ENCODE assay signal across 17 cellular contexts in the genomic region with DNA sequence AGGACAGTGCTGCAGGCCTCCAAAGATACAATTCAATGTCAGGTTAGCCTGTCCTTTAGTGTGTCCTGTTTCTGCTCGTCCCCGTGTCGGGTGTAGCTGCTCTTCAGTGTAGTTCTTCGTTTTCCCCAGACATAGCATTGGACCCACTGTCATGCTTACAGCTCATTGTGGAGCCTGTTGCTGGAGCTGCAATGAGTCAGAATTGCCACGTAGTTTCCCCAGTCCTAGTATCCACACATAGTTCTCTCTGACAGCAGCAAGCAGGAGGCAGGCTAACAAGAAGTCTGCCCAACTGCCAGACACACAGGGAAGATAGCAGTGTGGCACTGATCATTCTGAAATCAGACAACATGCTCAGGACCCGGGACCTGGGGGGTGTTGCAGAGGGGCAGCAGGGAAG. TPM values are rescaled to one million over a fixed set of nuclear protein-coding genes. Genes with fewer than 3 reads are reported as not detected.
DNase-seq lines count a peak whose midpoint lies in the region; ATAC-seq, FAIRE-seq and TF ChIP-seq lines count a peak whose summit lies in the region.
"Had no signal": no experiment of that assay in that cellular context is flagged by ENCODE, and none has a peak within 500 bp of the region (broad histone marks: within the 10 kb centered on the region; RNA-seq: fewer than 3 reads in every experiment).

No MANE protein-coding gene starts in this region.

- no peak overlapping the region for H2BK120ac ChIP-seq in mesenchymal stem cell (ENCODE audit: low read depth, low read length)

- H3K27me3 ChIP-seq in mammary epithelial cell (ENCODE audit: insufficient read depth, low read length) (no peaks in the 10 kb centered on the region), mesenchymal stem cell (ENCODE audit: control insufficient read depth in 1 of 2, insufficient read depth in 1 of 2, low read length in 2 of 2) (no peaks in the 10 kb centered on the region)
- H3K27me3 ChIP-seq: stomach had no signal

- no peaks in the 10 kb centered on the region for H3K27me3 Mint-ChIP-seq in naive thymus-derived CD8-positive, alpha-beta T cell
- H3K27me3 Mint-ChIP-seq: progenitor cell of endocrine pancreas had no signal

- no peak overlapping the region for H2BK5ac ChIP-seq in mesenchymal stem cell (ENCODE audit: low read depth, low read length, poor library complexity, severe bottlenecking)

- no peak overlapping the region for H3K4me3 Mint-ChIP-seq in naive thymus-derived CD8-positive, alpha-beta T cell

- H3K18ac ChIP-seq in mesenchymal stem cell (ENCODE audit: low read depth in 1 of 2, low read length in 2 of 2): no peak overlapping the region

- H2AFZ ChIP-seq in mammary epithelial cell (ENCODE audit: low read depth, low read length) (no peak overlapping the region), mesenchymal stem cell (ENCODE audit: low read depth, low read length) (no peak overlapping the region)

- H3K36me3 ChIP-seq in mammary epithelial cell (ENCODE audit: insufficient read depth, low read length): no peaks in the 10 kb centered on the region
- peaks cover 0 to 10% of the 10 kb centered on the region in 2 experiments for H3K36me3 ChIP-seq in mesenchymal stem cell (ENCODE audit: control insufficient read depth in 1 of 2, insufficient read depth in 2 of 2, low read depth in 1 of 2, low read length in 2 of 2)

- DNase-seq in EH (ENCODE audit: low read depth) (peak; percentile 93), HTR-8/SVneo (ENCODE audit: insufficient read length, low spot score) (peak; percentile 33), mammary epithelial cell (peak; percentile 84), mesenchymal stem cell (peak; percentile 86), NCI-H146 treated with DMSO at 0.1 percent for 48 hours (lab: John Stamatoyannopoulos, UW; ENCODE audit: unreplicated experiment) (no peak), MV-4-11 (lab: John Stamatoyannopoulos, UW) (no peak)
- no peak for DNase-seq in naive thymus-derived CD8-positive, alpha-beta T cell
- DNase-seq: DMS53; head of caudate nucleus; NCI-H524; SIG-M5; stimulated activated CD4-positive, alpha-beta T cell treated with anti-CD3 and anti-CD28 coated beads, Interleukin-4, amount 100 ng/mL, for 1 hour; stomach had no signal

- H3K9me3 Mint-ChIP-seq in naive thymus-derived CD8-positive, alpha-beta T cell: no peaks in the 10 kb centered on the region

- no peak overlapping the region for H4K8ac ChIP-seq in mesenchymal stem cell (ENCODE audit: low read length)

- no peaks in the 10 kb centered on the region for H3K79me2 ChIP-seq in mammary epithelial cell (ENCODE audit: insufficient read depth, low read length)

- in situ Hi-C loops in mammary epithelial cell (cut with MboI; ENCODE audit: low sequenced_read_pairs in 2 of 2): no loop called here

- no peak for TF ChIP-seq CTCF in mammary epithelial cell (conservative IDR thresholded peaks at IDR 0.05 in 1 of 2, IDR thresholded peaks at IDR 0.05 in 1 of 2; ENCODE audit: extremely low read depth in 1 of 2, insufficient read depth in 1 of 2, low read depth in 1 of 2, low read length in 2 of 2)

- H3K4me1 ChIP-seq in mammary epithelial cell (ENCODE audit: insufficient read depth, low read length) (peaks cover 12% of the 10 kb centered on the region), mesenchymal stem cell (ENCODE audit: control insufficient read depth, insufficient read depth, low read depth, low read length) (peaks cover 2% of the 10 kb centered on the region)
- H3K4me1 ChIP-seq: stomach had no signal

- 64% methylated on average over 5 of the region's 6 CpGs for WGBS in mammary epithelial cell (ENCODE audit: low coverage, missing lambda C conversion rate)
- 47% methylated on average over 4 of the region's 6 CpGs for WGBS in mesenchymal stem cell

- H3K9me3 ChIP-seq in mammary epithelial cell (replicated peaks; ENCODE audit: insufficient read depth, low read length) (no peaks in the 10 kb centered on the region), mesenchymal stem cell (ENCODE audit: control insufficient read depth, low read length) (no peaks in the 10 kb centered on the region)
- H3K9me3 ChIP-seq: stomach had no signal

- no peak for FAIRE-seq in HTR-8/SVneo (lab: Jason Lieb, UNC)
- FAIRE-seq: colon had no signal

- no TSS peak for BruUV-seq in mammary epithelial cell (replicated peaks; lab: Mats Ljungman, UMichigan)

- no peaks in the 10 kb centered on the region for H3K79me1 ChIP-seq in mesenchymal stem cell (replicated peaks; ENCODE audit: low read length, poor library complexity, severe bottlenecking)

- no peaks in the 10 kb centered on the region for H4K20me1 ChIP-seq in mammary epithelial cell (ENCODE audit: insufficient read depth, low read length)

- no peaks in the 10 kb centered on the region for H3K4me1 Mint-ChIP-seq in naive thymus-derived CD8-positive, alpha-beta T cell

- H3K27ac Mint-ChIP-seq in naive thymus-derived CD8-positive, alpha-beta T cell: peak overlapping the region in 1 of 10 donors; percentile 44
- H3K27ac Mint-ChIP-seq: progenitor cell of endocrine pancreas had no signal

- H3K4me2 ChIP-seq in mammary epithelial cell (ENCODE audit: insufficient read depth, low read depth, low read length): no peak overlapping the region
- no peak overlapping the region for H3K4me2 ChIP-seq in mesenchymal stem cell (ENCODE audit: low read length, poor library complexity, severe bottlenecking)

- H2AK5ac ChIP-seq in mesenchymal stem cell (ENCODE audit: low read length, severe bottlenecking): no peak overlapping the region

- H3K23ac ChIP-seq in mesenchymal stem cell (ENCODE audit: low read length in 2 of 2): no peak overlapping the region

- H3K9ac ChIP-seq in mammary epithelial cell (ENCODE audit: insufficient read depth, low read length): no peak overlapping the region
- peak overlapping the region; percentile 51 for H3K9ac ChIP-seq in mesenchymal stem cell (ENCODE audit: low read length)

- H2BK12ac ChIP-seq in mesenchymal stem cell (ENCODE audit: low read length in 2 of 2): no peak overlapping the region

- no peak overlapping the region for H3K4me3 ChIP-seq in mammary epithelial cell (replicated peaks in 1 of 3; ENCODE audit: insufficient read depth in 1 of 3, low read depth in 2 of 3, low read length in 3 of 3)
- H3K4me3 ChIP-seq in mesenchymal stem cell (ENCODE audit: insufficient read depth in 1 of 2, low read depth in 1 of 2, low read length in 2 of 2): no peak overlapping the region
- H3K4me3 ChIP-seq: stomach had no signal

- dilution Hi-C loops in mammary epithelial cell (cut with HindIII; ENCODE audit: low sequenced_read_pairs): no loop called here

- no peak overlapping the region for H2BK15ac ChIP-seq in mesenchymal stem cell (ENCODE audit: low read depth, poor library complexity, severe bottlenecking)

- no peak overlapping the region for H4K91ac ChIP-seq in mesenchymal stem cell (ENCODE audit: low read length)

- POLR2A ChIA-PET in naive thymus-derived CD8-positive, alpha-beta T cell (lab: Charles Lee): no interaction called here

- H3K27ac ChIP-seq in mammary epithelial cell (ENCODE audit: insufficient read depth, low read depth, low read length): no peak overlapping the region
- no peak overlapping the region for H3K27ac ChIP-seq in mesenchymal stem cell (ENCODE audit: low read length, poor library complexity, severe bottlenecking)
- H3K27ac ChIP-seq: stomach had no signal

- no peak for ATAC-seq in HG02678 (IDR thresholded peaks at IDR 0.05; ENCODE audit: unreplicated experiment)
- no peak for ATAC-seq in naive thymus-derived CD8-positive, alpha-beta T cell
- ATAC-seq: activated CD4-positive, CD25-positive, alpha-beta regulatory T cell treated with anti-CD3 and anti-CD28 coated beads, Interleukin-2, amount 50 U/mL, for 24 hours had no signal

- CTCF ChIA-PET in mammary epithelial cell (lab: Charles Lee; ENCODE audit: low non-redundant PET): no interaction called here

- H3K4ac ChIP-seq in mesenchymal stem cell (ENCODE audit: low read depth in 1 of 2, low read length in 2 of 2): no peak overlapping the region

- H3K14ac ChIP-seq in mesenchymal stem cell (ENCODE audit: low read length in 2 of 2): no peak overlapping the region

- H3K36me3 Mint-ChIP-seq in naive thymus-derived CD8-positive, alpha-beta T cell: peaks cover 0 to 22% (median 3%) of the 10 kb centered on the region in 3 donors

- intact Hi-C loops in mammary epithelial cell (cut with micrococcal nuclease): no loop called here

RNA-seq across cellular contexts. Expression of a gene that starts 49.2 kb away (rescaled TPM):
- 10 to 100 TPM; 20.7 to 28.0 TPM for total RNA-seq in mammary epithelial cell
- polyA plus RNA-seq in mammary epithelial cell: 10.0 TPM
- 1.3 TPM for polyA minus RNA-seq in mammary epithelial cell
- polyA plus RNA-seq in mesenchymal stem cell (2013, experiment 1 of 2): 22.0 TPM
- polyA plus RNA-seq in mesenchymal stem cell (2013, experiment 2 of 2): 22.6 TPM
- total RNA-seq in naive thymus-derived CD8-positive, alpha-beta T cell: 10 to 100 TPM; 13.2 to 13.9 TPM
- 1 to 10 TPM; 5.4 to 7.9 (median 5.9) TPM for polyA plus RNA-seq in naive thymus-derived CD8-positive, alpha-beta T cell

RNA-seq across cellular contexts. Expression of a gene that starts 49.6 kb away (rescaled TPM):
- total RNA-seq in mammary epithelial cell: 1 to 10 TPM; 2.0 to 6.4 TPM
- 2.3 TPM for polyA plus RNA-seq in mammary epithelial cell
- 2.3 TPM for polyA minus RNA-seq in mammary epithelial cell
- polyA plus RNA-seq in mesenchymal stem cell (2013, experiment 1 of 2): 0.81 TPM
- polyA plus RNA-seq in mesenchymal stem cell (2013, experiment 2 of 2): 0.68 TPM
- total RNA-seq in naive thymus-derived CD8-positive, alpha-beta T cell: 1 to 10 TPM; 3.7 to 4.8 TPM
- 1 to 10 TPM; 1.4 to 3.1 (median 1.9) TPM for polyA plus RNA-seq in naive thymus-derived CD8-positive, alpha-beta T cell

Comparison
In these comparisons a context has a peak if more than half of its experiments do, and no peak if none do; other contexts are left out.
1. DNase-seq: peak in EH (single experiment), HTR-8/SVneo (single experiment), mammary epithelial cell (single experiment) and mesenchymal stem cell (single experiment); none in NCI-H146 treated with DMSO at 0.1 percent for 48 hours (single experiment), MV-4-11 (single experiment) and naive thymus-derived CD8-positive, alpha-beta T cell (0 of 10).